ENCODE assay signal across 10 cellular contexts in the genomic region with DNA sequence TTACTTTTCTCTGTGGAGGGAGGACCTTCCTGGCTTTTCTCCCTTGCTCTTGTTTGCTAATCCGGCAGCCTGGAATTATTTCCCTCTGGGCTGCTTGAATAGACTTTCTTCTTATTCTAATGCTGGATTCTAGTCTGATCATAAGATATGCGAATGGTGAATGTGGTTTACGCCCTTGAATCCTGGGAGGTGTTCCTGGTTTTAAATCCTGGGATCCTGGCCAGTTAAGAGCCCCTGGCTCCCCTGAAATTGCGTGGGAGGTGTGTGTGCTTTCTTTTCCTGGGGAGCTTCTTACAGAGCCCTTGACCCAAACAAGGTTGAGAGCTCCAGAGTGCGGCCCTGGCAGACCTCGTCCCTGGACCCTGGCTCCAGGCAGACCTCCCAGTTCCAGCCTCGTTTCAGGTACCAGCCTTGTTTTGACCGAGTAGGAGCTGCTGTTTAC. TPM values are rescaled to one million over a fixed set of nuclear protein-coding genes. Genes with fewer than 3 reads are reported as not detected.
A peak's percentile ranks its signal among the peaks of the same experiment; 100 is the strongest.
DNase-seq lines count a peak whose midpoint lies in the region; ATAC-seq and TF ChIP-seq lines count a peak whose summit lies in the region.
"Had no signal": no experiment of that assay in that cellular context is flagged by ENCODE, and none has a peak within 500 bp of the region (broad histone marks: within the 10 kb centered on the region; RNA-seq: fewer than 3 reads in every experiment).

No MANE protein-coding gene starts in this region.

- no peak for TF ChIP-seq CTCF in gastrocnemius medialis (IDR thresholded peaks at IDR 0.05 in 4 of 5, conservative IDR thresholded peaks at IDR 0.05 in 1 of 5)

- H3K9me3 ChIP-seq in HAP-1 (no peaks in the 10 kb centered on the region), gastrocnemius medialis (no peaks in the 10 kb centered on the region)

- ATAC-seq in gastrocnemius medialis (no peak), HG02642 (IDR thresholded peaks at IDR 0.05; ENCODE audit: poor library complexity, unreplicated experiment) (no peak)

- DNase-seq in HAP-1 (ENCODE audit: low spot score in 2 of 2) (peak; percentile 75 to 95), astrocyte of the hippocampus (ENCODE audit: low read depth, low spot score) (peak; percentile 75), islet precursor cell (peak; percentile 56), gastrocnemius medialis (no peak), posterior vena cava (ENCODE audit: low spot score) (no peak)
- no peak for DNase-seq in activated CD4-positive, CD25-positive, alpha-beta regulatory T cell treated with anti-CD3 and anti-CD28 coated beads, Interleukin-2, amount 50 U/mL, for 72 hours
- no peak for DNase-seq in stimulated activated CD4-positive, alpha-beta T cell treated with anti-CD3 and anti-CD28 coated beads, Interleukin-4, amount 100 ng/mL, for 24 hours
- DNase-seq: NCI-H1694 treated with DMSO at 0.1 percent for 48 hours had no signal

- H3K4me1 ChIP-seq in HAP-1: peaks cover 30% of the 10 kb centered on the region
- H3K4me1 ChIP-seq in gastrocnemius medialis: peaks cover 8 to 17% of the 10 kb centered on the region in 2 donors

- H3K27me3 ChIP-seq in HAP-1 (ENCODE audit: low read depth) (no peaks in the 10 kb centered on the region), gastrocnemius medialis (peaks cover 0 to 12% (median 0%) of the 10 kb centered on the region in 3 donors)

- in situ Hi-C loops in HAP-1 (cut with MboI; ENCODE audit: low sequenced_read_pairs) (no loop called here), gastrocnemius medialis (cut with MboI; ENCODE audit: low sequenced_read_pairs in 4 of 4) (no loop called here)

- TF ChIP-seq POLR2A in gastrocnemius medialis (IDR thresholded peaks at IDR 0.05): no peak

- intact Hi-C loops in gastrocnemius medialis (cut with DNase I; ENCODE audit: low total_unique reads): loop anchor here (5.0 kb wide), 2 partner anchors 53 to 98 kb away; no protein-coding TSS in a partner anchor
- intact Hi-C loops in posterior vena cava (cut with DNase I): no loop called here

- H3K4me3 ChIP-seq in HAP-1 (peak overlapping the region; percentile 83), gastrocnemius medialis (peak overlapping the region in 2 of 4 donors; percentile 64 to 89)

- H3K36me3 ChIP-seq in HAP-1 (replicated peaks): no peaks in the 10 kb centered on the region; the same call in 1 of the 2 replicates
- no peaks in the 10 kb centered on the region for H3K36me3 ChIP-seq in gastrocnemius medialis

- H3K27ac ChIP-seq in gastrocnemius medialis: peak overlapping the region in 3 of 4 donors; percentile 69 to 81 (median 80)

RNA-seq across cellular contexts. Expression of gene SH3BP4, which starts 2.8 kb away (rescaled TPM):
- total RNA-seq in gastrocnemius medialis (10 to 100 TPM; 10.2 to 36.9 (median 15.9) TPM), posterior vena cava (10 to 100 TPM; 17.5 to 19.2 TPM)
- total RNA-seq: activated CD8-positive, alpha-beta memory T cell treated with anti-CD3 and anti-CD28 coated beads for 36 hours had no signal

Comparison
In these comparisons a context has a peak if more than half of its experiments do, and no peak if none do; other contexts are left out.
1. DNase-seq: peak in HAP-1 (2 of 2), astrocyte of the hippocampus (single experiment) and islet precursor cell (single experiment); none in gastrocnemius medialis (0 of 2), activated CD4-positive, CD25-positive, alpha-beta regulatory T cell treated with anti-CD3 and anti-CD28 coated beads, Interleukin-2, amount 50 U/mL, for 72 hours (single experiment), posterior vena cava (single experiment) and stimulated activated CD4-positive, alpha-beta T cell treated with anti-CD3 and anti-CD28 coated beads, Interleukin-4, amount 100 ng/mL, for 24 hours (single experiment).